9 cellular contexts compared by ENCODE assay signal in genomic region chr1:39692152-39693064, GRCh38. TPM values are rescaled to one million over a fixed set of nuclear protein-coding genes. Genes with fewer than 3 reads are reported as not detected.
DNase-seq lines count a peak whose midpoint lies in the region; ATAC-seq and TF ChIP-seq lines count a peak whose summit lies in the region.
"Had no signal": no experiment of that assay in that cellular context is flagged by ENCODE, and none has a peak within 500 bp of the region (broad histone marks: within the 10 kb centered on the region; RNA-seq: fewer than 3 reads in every experiment).

No MANE protein-coding gene starts in this region.

- intact Hi-C loops in activated CD8-positive, alpha-beta T cell treated with anti-CD3 and anti-CD28 coated beads for 36 hours (cut with micrococcal nuclease): no loop called here

- ATAC-seq in activated CD8-positive, alpha-beta T cell treated with anti-CD3 and anti-CD28 coated beads for 36 hours: no peak
- no peak for ATAC-seq in stimulated activated naive CD8-positive, alpha-beta T cell treated with anti-CD3 and anti-CD28 coated beads, Interleukin-15, Interleukin-2, amounts not matched to agents 100 U/mL and 50 U/mL, for 24 hours

- DNase-seq in T-helper 1 cell (no peak), iPS-NIHi7 (ENCODE audit: extremely low spot score) (peak; percentile 28), globus pallidus (ENCODE audit: low spot score) (no peak), NCI-H1694 treated with DMSO at 0.1 percent for 48 hours (lab: John Stamatoyannopoulos, UW) (no peak), MV-4-11 (lab: John Stamatoyannopoulos, UW) (no peak)
- peak; percentile 34 for DNase-seq in activated CD8-positive, alpha-beta T cell treated with anti-CD3 and anti-CD28 coated beads for 36 hours
- DNase-seq in stimulated activated naive CD8-positive, alpha-beta T cell treated with anti-CD3 and anti-CD28 coated beads, Interleukin-15, Interleukin-2, amounts not matched to agents 100 U/mL and 50 U/mL, for 24 hours: peak; percentile 18

- H3K4me1 Mint-ChIP-seq in T-helper 1 cell treated with Interleukin-12 subunit alpha and Interleukin-12 subunit beta and Interleukin-4 antibody, amounts not matched to agents 30 μg/mL and 1 μg/mL, for 36 hours (ENCODE audit: low read depth): peaks cover 25% of the 10 kb centered on the region
- H3K4me1 Mint-ChIP-seq in activated CD8-positive, alpha-beta T cell treated with anti-CD3 and anti-CD28 coated beads for 36 hours (ENCODE audit: low read depth): peaks cover 34% of the 10 kb centered on the region

- peak overlapping the region; percentile 39 for H3K4me3 Mint-ChIP-seq in T-helper 1 cell treated with Interleukin-12 subunit alpha and Interleukin-12 subunit beta and Interleukin-4 antibody, amounts not matched to agents 30 μg/mL and 1 μg/mL, for 36 hours
- peak overlapping the region; percentile 76 for H3K4me3 Mint-ChIP-seq in activated CD8-positive, alpha-beta T cell treated with anti-CD3 and anti-CD28 coated beads for 36 hours

- peaks cover 2% of the 10 kb centered on the region for H3K36me3 Mint-ChIP-seq in T-helper 1 cell treated with Interleukin-12 subunit alpha and Interleukin-12 subunit beta and Interleukin-4 antibody, amounts not matched to agents 30 μg/mL and 1 μg/mL, for 36 hours (ENCODE audit: low read depth)
- no peaks in the 10 kb centered on the region for H3K36me3 Mint-ChIP-seq in activated CD8-positive, alpha-beta T cell treated with anti-CD3 and anti-CD28 coated beads for 36 hours (ENCODE audit: low read depth)

- no peaks in the 10 kb centered on the region for H3K9me3 Mint-ChIP-seq in T-helper 1 cell treated with Interleukin-12 subunit alpha and Interleukin-12 subunit beta and Interleukin-4 antibody, amounts not matched to agents 30 μg/mL and 1 μg/mL, for 36 hours
- H3K9me3 Mint-ChIP-seq in activated CD8-positive, alpha-beta T cell treated with anti-CD3 and anti-CD28 coated beads for 36 hours: no peaks in the 10 kb centered on the region

- H3K27ac Mint-ChIP-seq in T-helper 1 cell treated with Interleukin-12 subunit alpha and Interleukin-12 subunit beta and Interleukin-4 antibody, amounts not matched to agents 30 μg/mL and 1 μg/mL, for 36 hours: peak overlapping the region; percentile 5
- no peak overlapping the region for H3K27ac Mint-ChIP-seq in activated CD8-positive, alpha-beta T cell treated with anti-CD3 and anti-CD28 coated beads for 36 hours

- POLR2A ChIA-PET in activated CD8-positive, alpha-beta T cell treated with anti-CD3 and anti-CD28 coated beads for 36 hours (lab: Charles Lee): interaction anchor here (0.8 to 4.5 kb wide), 4 partner anchors 7 to 1547 kb away, joined by 3 to 33 read pairs (median 5); partner anchors contain the start of gene NT5C1A

- CTCF ChIA-PET in activated CD8-positive, alpha-beta T cell treated with anti-CD3 and anti-CD28 coated beads for 36 hours (lab: Charles Lee): interaction anchor here (0.8 to 4.2 kb wide), 11 partner anchors 8 to 107 kb away, joined by 3 to 29 read pairs (median 6); partner anchors contain the start of gene NT5C1A

- H3K27me3 Mint-ChIP-seq in T-helper 1 cell treated with Interleukin-12 subunit alpha and Interleukin-12 subunit beta and Interleukin-4 antibody, amounts not matched to agents 30 μg/mL and 1 μg/mL, for 36 hours (ENCODE audit: low read depth): peaks cover 56% of the 10 kb centered on the region
- peaks cover 23% of the 10 kb centered on the region for H3K27me3 Mint-ChIP-seq in activated CD8-positive, alpha-beta T cell treated with anti-CD3 and anti-CD28 coated beads for 36 hours

- no peak for TF ChIP-seq CTCF in activated CD8-positive, alpha-beta T cell treated with anti-CD3 and anti-CD28 coated beads for 36 hours (IDR thresholded peaks at IDR 0.05)

RNA-seq across cellular contexts. Expression of gene HPCAL4, which starts 1.2 kb away (rescaled TPM):
- total RNA-seq in activated CD8-positive, alpha-beta T cell treated with anti-CD3 and anti-CD28 coated beads for 36 hours: 1 to 10 TPM; 2.8 to 3.0 TPM
- total RNA-seq: glomerular endothelial cell had no signal

RNA-seq across cellular contexts. Expression of gene NT5C1A, which starts 20.5 kb away (rescaled TPM):
- under 1 TPM in 1 of 2 experiments, not detected in 1; 0.25 TPM for total RNA-seq in activated CD8-positive, alpha-beta T cell treated with anti-CD3 and anti-CD28 coated beads for 36 hours
- total RNA-seq: glomerular endothelial cell had no signal

RNA-seq across cellular contexts. Expression of gene PPIE, which starts 46.3 kb away (rescaled TPM):
- total RNA-seq in activated CD8-positive, alpha-beta T cell treated with anti-CD3 and anti-CD28 coated beads for 36 hours: 10 to 100 TPM; 71.7 to 74.7 TPM

RNA-seq across cellular contexts. Expression of gene HEYL, which starts 53.0 kb away (rescaled TPM):
- total RNA-seq in activated CD8-positive, alpha-beta T cell treated with anti-CD3 and anti-CD28 coated beads for 36 hours: under 1 TPM in 1 of 2 experiments, not detected in 1; 0.07 TPM

Comparison
In these comparisons a context has a peak if more than half of its experiments do, and no peak if none do; other contexts are left out.
1. DNase-seq: peak in activated CD8-positive, alpha-beta T cell treated with anti-CD3 and anti-CD28 coated beads for 36 hours (single experiment), iPS-NIHi7 (single experiment) and stimulated activated naive CD8-positive, alpha-beta T cell treated with anti-CD3 and anti-CD28 coated beads, Interleukin-15, Interleukin-2, amounts not matched to agents 100 U/mL and 50 U/mL, for 24 hours (single experiment); none in T-helper 1 cell (0 of 5), globus pallidus (single experiment), NCI-H1694 treated with DMSO at 0.1 percent for 48 hours (single experiment) and MV-4-11 (single experiment).